In the genomic region with DNA sequence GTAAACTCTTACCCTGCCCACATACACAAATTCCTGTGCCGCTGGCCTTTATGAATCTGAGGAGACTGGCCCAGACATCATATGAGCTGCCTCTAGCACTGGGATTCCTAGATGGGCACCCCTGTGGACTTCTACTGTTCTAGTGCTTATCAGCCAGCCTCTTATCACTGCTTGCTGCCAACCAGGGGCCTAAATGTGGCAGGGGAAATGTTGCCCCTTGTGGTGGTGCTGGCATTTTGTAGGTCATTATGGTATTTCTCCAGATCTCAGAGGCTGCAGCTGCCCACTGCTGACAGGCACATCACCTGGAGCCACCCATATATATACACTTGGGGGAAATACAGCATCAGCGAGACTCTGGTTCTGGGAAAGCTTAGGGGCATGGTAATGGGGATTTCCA, we compare ENCODE assay signal across 8 cellular contexts. TPM values are rescaled to one million over a fixed set of nuclear protein-coding genes. Genes with fewer than 3 reads are reported as not detected.
A peak's percentile ranks its signal among the peaks of the same experiment; 100 is the strongest.
DNase-seq lines count a peak whose midpoint lies in the region; ATAC-seq and TF ChIP-seq lines count a peak whose summit lies in the region.

No MANE protein-coding gene starts in this region.

- no peaks in the 10 kb centered on the region for H3K27me3 Mint-ChIP-seq in activated CD8-positive, alpha-beta memory T cell treated with anti-CD3 and anti-CD28 coated beads, Interleukin-2, amount 10 ng/mL, durations not matched to agents 7 days and 5 days
- peaks cover 3% of the 10 kb centered on the region in 2 donors for H3K27me3 Mint-ChIP-seq in effector memory CD8-positive, alpha-beta T cell

- H4K20me1 ChIP-seq in smooth muscle cell (ENCODE audit: low read depth), result no peaks in the 10 kb centered on the region

- CTCF ChIA-PET in activated CD8-positive, alpha-beta memory T cell treated with anti-CD3 and anti-CD28 coated beads, Interleukin-2, amount 10 ng/mL, durations not matched to agents 7 days and 5 days (lab: Charles Lee), result interaction anchor here (1.1 to 1.5 kb wide), 3 partner anchors 12 to 239 kb away, joined by 3 to 8 read pairs (median 5); no protein-coding TSS in a partner anchor

- H3K27me3 ChIP-seq in smooth muscle cell (ENCODE audit: low read depth) (no peaks in the 10 kb centered on the region), esophagus muscularis mucosa (no peaks in the 10 kb centered on the region)

- no peaks in the 10 kb centered on the region for H3K9me3 Mint-ChIP-seq in activated CD8-positive, alpha-beta memory T cell treated with anti-CD3 and anti-CD28 coated beads, Interleukin-2, amount 10 ng/mL, durations not matched to agents 7 days and 5 days (ENCODE audit: low read depth)
- H3K9me3 Mint-ChIP-seq in effector memory CD8-positive, alpha-beta T cell, result no peaks in the 10 kb centered on the region

- H2AFZ ChIP-seq in smooth muscle cell (ENCODE audit: low read depth), result no peak overlapping the region

- DNase-seq in activated CD8-positive, alpha-beta memory T cell treated with anti-CD3 and anti-CD28 coated beads, Interleukin-2, amount 10 ng/mL, durations not matched to agents 7 days and 5 days, result no peak
- DNase-seq in activated CD8-positive, alpha-beta memory T cell treated with anti-CD3 and anti-CD28 coated beads, Interleukin-2, amount 50 U/mL, for 4 hours, result no peak
- DNase-seq in NAMALWA (ENCODE audit: low spot score), result peak; percentile 66
- DNase-seq in effector memory CD8-positive, alpha-beta T cell, result no peak
- no peak for DNase-seq in smooth muscle cell (lab: John Stamatoyannopoulos, UW; ENCODE audit: unreplicated experiment)
- no peak for DNase-seq in esophagus muscularis mucosa (ENCODE audit: extremely low spot score)
- no peak for DNase-seq in omental fat pad (ENCODE audit: low spot score)
- no peak for DNase-seq in activated naive CD4-positive, alpha-beta T cell (lab: John Stamatoyannopoulos, UW)

- no peak overlapping the region for H3K27ac Mint-ChIP-seq in activated CD8-positive, alpha-beta memory T cell treated with anti-CD3 and anti-CD28 coated beads, Interleukin-2, amount 10 ng/mL, durations not matched to agents 7 days and 5 days
- no peak overlapping the region for H3K27ac Mint-ChIP-seq in effector memory CD8-positive, alpha-beta T cell

- no peaks in the 10 kb centered on the region for H3K79me2 ChIP-seq in smooth muscle cell (ENCODE audit: low read depth)

- no peak for TF ChIP-seq EP300 in esophagus muscularis mucosa (IDR thresholded peaks at IDR 0.05)

- no peak overlapping the region for H3K4me2 ChIP-seq in smooth muscle cell

- H3K4me3 ChIP-seq in smooth muscle cell (no peak overlapping the region), esophagus muscularis mucosa (no peak overlapping the region)

- H3K9me3 ChIP-seq in smooth muscle cell (replicated peaks; ENCODE audit: low read depth) (no peaks in the 10 kb centered on the region), esophagus muscularis mucosa (no peaks in the 10 kb centered on the region)

- peak; percentile 39 for ATAC-seq in activated CD8-positive, alpha-beta memory T cell treated with anti-CD3 and anti-CD28 coated beads, Interleukin-2, amount 10 ng/mL, durations not matched to agents 7 days and 5 days
- ATAC-seq in effector memory CD8-positive, alpha-beta T cell (replicated peaks), result peak; percentile 58
- no peak for ATAC-seq in omental fat pad (ENCODE audit: low FRiP score)

- H3K4me3 Mint-ChIP-seq in activated CD8-positive, alpha-beta memory T cell treated with anti-CD3 and anti-CD28 coated beads, Interleukin-2, amount 10 ng/mL, durations not matched to agents 7 days and 5 days, result no peak overlapping the region
- H3K4me3 Mint-ChIP-seq in effector memory CD8-positive, alpha-beta T cell, result no peak overlapping the region

- intact Hi-C loops in esophagus muscularis mucosa (cut with DNase I), result no loop called here

- H3K36me3 Mint-ChIP-seq in activated CD8-positive, alpha-beta memory T cell treated with anti-CD3 and anti-CD28 coated beads, Interleukin-2, amount 10 ng/mL, durations not matched to agents 7 days and 5 days, result peaks cover 16% of the 10 kb centered on the region
- H3K36me3 Mint-ChIP-seq in effector memory CD8-positive, alpha-beta T cell (ENCODE audit: insufficient read depth), result peaks cover 24% of the 10 kb centered on the region

- H3K4me1 ChIP-seq in smooth muscle cell (ENCODE audit: low read depth), result peaks cover 15% of the 10 kb centered on the region
- H3K4me1 ChIP-seq in esophagus muscularis mucosa, result peaks cover 5 to 11% (median 10%) of the 10 kb centered on the region in 4 donors

- H3K36me3 ChIP-seq in smooth muscle cell (ENCODE audit: low read depth), result no peaks in the 10 kb centered on the region
- H3K36me3 ChIP-seq in esophagus muscularis mucosa, result peaks cover 0 to 17% (median 0%) of the 10 kb centered on the region in 4 donors

- no peak overlapping the region for H3K9ac ChIP-seq in smooth muscle cell (ENCODE audit: low read depth)

- TF ChIP-seq CTCF in smooth muscle cell (IDR thresholded peaks at IDR 0.05; ENCODE audit: borderline replicate concordance, insufficient read depth, poor library complexity, severe bottlenecking) (peak; percentile 10), esophagus muscularis mucosa (IDR thresholded peaks at IDR 0.05) (no peak), omental fat pad (IDR thresholded peaks at IDR 0.05) (no peak)

- H3K4me1 Mint-ChIP-seq in activated CD8-positive, alpha-beta memory T cell treated with anti-CD3 and anti-CD28 coated beads, Interleukin-2, amount 10 ng/mL, durations not matched to agents 7 days and 5 days, result peaks cover 19% of the 10 kb centered on the region
- H3K4me1 Mint-ChIP-seq in effector memory CD8-positive, alpha-beta T cell (ENCODE audit: low read depth in 2 of 2), result peaks cover 4 to 7% of the 10 kb centered on the region in 2 donors

- no peak for TF ChIP-seq POLR2A in esophagus muscularis mucosa (IDR thresholded peaks at IDR 0.05; ENCODE audit: low read depth)

- no peaks in the 10 kb centered on the region for H3F3A ChIP-seq in smooth muscle cell (ENCODE audit: low read depth)

- WGBS in smooth muscle cell (ENCODE audit: low lambda C conversion rate), result 84% methylated on average over 2 of the region's 2 CpGs
- 86% methylated on average over 2 of the region's 2 CpGs for WGBS in esophagus muscularis mucosa

- H3K27ac ChIP-seq in smooth muscle cell (ENCODE audit: low read depth), result no peak overlapping the region
- H3K27ac ChIP-seq in esophagus muscularis mucosa (replicated peaks in 1 of 4), result no peak overlapping the region

RNA-seq across cellular contexts. Expression of a gene that starts 5.4 kb away (rescaled TPM):
- total RNA-seq in activated CD8-positive, alpha-beta memory T cell treated with anti-CD3 and anti-CD28 coated beads, Interleukin-2, amount 10 ng/mL, durations not matched to agents 7 days and 5 days, result 10 to 100 TPM; 14.9 to 17.4 TPM
- 4.1 and 5.3 TPM in 2 replicates for total RNA-seq in smooth muscle cell
- polyA plus RNA-seq in smooth muscle cell, result 4.7 and 5.3 TPM in 2 replicates
- total RNA-seq in esophagus muscularis mucosa, result 1 to 10 TPM; 4.9 to 9.1 (median 7.8) TPM
- total RNA-seq in omental fat pad, result 1 to 10 TPM; 4.7 to 8.2 (median 6.0) TPM

RNA-seq across cellular contexts. Expression of a gene that starts 41.7 kb away (rescaled TPM):
- not detected for total RNA-seq in activated CD8-positive, alpha-beta memory T cell treated with anti-CD3 and anti-CD28 coated beads, Interleukin-2, amount 10 ng/mL, durations not matched to agents 7 days and 5 days
- 140 and 150 TPM in 2 replicates for total RNA-seq in smooth muscle cell
- polyA plus RNA-seq in smooth muscle cell, result 31.5 and 167 TPM in 2 replicates
- total RNA-seq in esophagus muscularis mucosa, result under 1 TPM in 3 of 4 donors, not detected in 1; 0.17 to 0.29 (median 0.26) TPM
- 1 to 10 TPM in 2 of 4 donors, under 1 TPM in 2; 0.13 to 2.2 (median 1.2) TPM for total RNA-seq in omental fat pad

Comparison
In these comparisons a context has a peak if more than half of its experiments do, and no peak if none do; other contexts are left out.
1. RNA of a gene that starts 41.7 kb away (total RNA-seq): 140 to 150 TPM in smooth muscle cell; 0.13 to 2.2 TPM in omental fat pad, 0.17 to 0.29 TPM in esophagus muscularis mucosa and not detected in activated CD8-positive, alpha-beta memory T cell treated with anti-CD3 and anti-CD28 coated beads, Interleukin-2, amount 10 ng/mL, durations not matched to agents 7 days and 5 days; every median in the first group is over 10 times any median in the second.